16 cellular contexts compared by ENCODE assay signal in the genomic region with DNA sequence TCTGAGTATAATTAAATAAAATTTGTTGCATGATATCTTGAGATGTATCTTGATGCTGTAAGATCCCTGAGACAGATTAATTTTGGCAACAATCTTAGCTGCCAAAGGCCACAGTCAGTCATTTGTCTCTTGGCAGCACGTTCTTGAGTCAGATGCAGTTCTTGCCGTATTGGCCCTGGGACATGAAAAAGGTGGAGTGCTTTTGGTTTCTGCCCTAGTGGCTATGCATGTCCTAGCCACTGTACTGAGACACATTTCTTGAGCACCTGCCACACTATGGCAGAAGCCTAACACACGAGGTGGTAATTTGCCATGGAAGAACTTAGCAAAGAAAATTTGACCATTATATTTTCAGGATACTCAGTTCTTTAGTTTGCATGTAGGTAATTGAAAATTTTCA. TPM values are rescaled to one million over a fixed set of nuclear protein-coding genes. Genes with fewer than 3 reads are reported as not detected.
DNase-seq lines count a peak whose midpoint lies in the region; ATAC-seq and TF ChIP-seq lines count a peak whose summit lies in the region.
"Had no signal": no experiment of that assay in that cellular context is flagged by ENCODE, and none has a peak within 500 bp of the region (broad histone marks: within the 10 kb centered on the region; RNA-seq: fewer than 3 reads in every experiment).

No MANE protein-coding gene starts in this region.

- ATAC-seq in activated T-cell treated with anti-CD3 and anti-CD28 coated beads, Interleukin-2, amount 50 U/mL, for 72 hours (replicated peaks in 1 of 2): no peak
- no peak for ATAC-seq in T-cell (replicated peaks in 1 of 4)
- ATAC-seq: lower lobe of right lung; natural killer cell treated with Interleukin-12 subunit alpha and Interleukin-12 subunit beta and Interleukin-15 and Interleukin-18, amount 100 ng/mL, for 72 hours had no signal

- CTCF ChIA-PET in T-cell (lab: Charles Lee): no interaction called here

- H3K9me3 Mint-ChIP-seq in progenitor cell of endocrine pancreas (ENCODE audit: low read depth) (no peaks in the 10 kb centered on the region), T-cell (no peaks in the 10 kb centered on the region)
- no peaks in the 10 kb centered on the region for H3K9me3 Mint-ChIP-seq in activated T-cell treated with anti-CD3 and anti-CD28 coated beads, Interleukin-2, amount 50 U/mL, for 72 hours
- H3K9me3 Mint-ChIP-seq: activated CD4-positive, alpha-beta memory T cell treated with anti-CD3 and anti-CD28 coated beads, Interleukin-2, amount 10 ng/mL, durations not matched to agents 7 days and 5 days; natural killer cell treated with Interleukin-12 subunit alpha and Interleukin-12 subunit beta and Interleukin-15 and Interleukin-18, amount 100 ng/mL, for 72 hours had no signal

- peaks cover under 1% of the 10 kb centered on the region for H3K4me1 Mint-ChIP-seq in progenitor cell of endocrine pancreas (ENCODE audit: low read depth)
- H3K4me1 Mint-ChIP-seq in activated T-cell treated with anti-CD3 and anti-CD28 coated beads, Interleukin-2, amount 50 U/mL, for 72 hours (ENCODE audit: low read depth): peaks cover 8% of the 10 kb centered on the region
- H3K4me1 Mint-ChIP-seq in T-cell: peaks cover 0 to 6% (median 0%) of the 10 kb centered on the region in 3 donors

- peaks cover 18% of the 10 kb centered on the region for H3K36me3 Mint-ChIP-seq in progenitor cell of endocrine pancreas (ENCODE audit: insufficient read depth)
- peaks cover 5 to 36% of the 10 kb centered on the region in 2 donors for H3K36me3 Mint-ChIP-seq in activated T-cell treated with anti-CD3 and anti-CD28 coated beads, Interleukin-2, amount 50 U/mL, for 72 hours (ENCODE audit: insufficient read depth in 2 of 2)
- peaks cover 73% of the 10 kb centered on the region for H3K36me3 Mint-ChIP-seq in T-cell

- peak; percentile 30 for TF ChIP-seq CTCF in progenitor cell of endocrine pancreas (IDR thresholded peaks at IDR 0.05; ENCODE audit: unreplicated experiment)

- no peak overlapping the region for H3K27ac Mint-ChIP-seq in progenitor cell of endocrine pancreas
- no peak overlapping the region for H3K27ac Mint-ChIP-seq in activated T-cell treated with anti-CD3 and anti-CD28 coated beads, Interleukin-2, amount 50 U/mL, for 72 hours
- no peak overlapping the region for H3K27ac Mint-ChIP-seq in T-cell
- H3K27ac Mint-ChIP-seq: activated CD4-positive, alpha-beta memory T cell treated with anti-CD3 and anti-CD28 coated beads, Interleukin-2, amount 10 ng/mL, durations not matched to agents 7 days and 5 days; natural killer cell treated with Interleukin-12 subunit alpha and Interleukin-12 subunit beta and Interleukin-15 and Interleukin-18, amount 100 ng/mL, for 72 hours had no signal

- H3K27me3 Mint-ChIP-seq in progenitor cell of endocrine pancreas (no peaks in the 10 kb centered on the region), T-cell (no peaks in the 10 kb centered on the region)
- H3K27me3 Mint-ChIP-seq in activated T-cell treated with anti-CD3 and anti-CD28 coated beads, Interleukin-2, amount 50 U/mL, for 72 hours (ENCODE audit: low read depth): no peaks in the 10 kb centered on the region
- H3K27me3 Mint-ChIP-seq: activated CD4-positive, alpha-beta memory T cell treated with anti-CD3 and anti-CD28 coated beads, Interleukin-2, amount 10 ng/mL, durations not matched to agents 7 days and 5 days; natural killer cell treated with Interleukin-12 subunit alpha and Interleukin-12 subunit beta and Interleukin-15 and Interleukin-18, amount 100 ng/mL, for 72 hours had no signal

- POLR2A ChIA-PET in T-cell (lab: Charles Lee): no interaction called here

- no peak overlapping the region for H3K4me3 Mint-ChIP-seq in progenitor cell of endocrine pancreas (ENCODE audit: low read depth)
- H3K4me3 Mint-ChIP-seq in activated T-cell treated with anti-CD3 and anti-CD28 coated beads, Interleukin-2, amount 50 U/mL, for 72 hours: no peak overlapping the region
- no peak overlapping the region for H3K4me3 Mint-ChIP-seq in T-cell
- H3K4me3 Mint-ChIP-seq: activated CD4-positive, alpha-beta memory T cell treated with anti-CD3 and anti-CD28 coated beads, Interleukin-2, amount 10 ng/mL, durations not matched to agents 7 days and 5 days; natural killer cell treated with Interleukin-12 subunit alpha and Interleukin-12 subunit beta and Interleukin-15 and Interleukin-18, amount 100 ng/mL, for 72 hours had no signal

- DNase-seq in G401 (ENCODE audit: low spot score): peak; percentile 93
- DNase-seq in NAMALWA (ENCODE audit: low spot score): peak; percentile 35
- peak; percentile 91 for DNase-seq in cerebellar cortex (ENCODE audit: low spot score)
- no peak for DNase-seq in progenitor cell of endocrine pancreas (ENCODE audit: low spot score, unreplicated experiment)
- no peak for DNase-seq in NCI-H2107 (lab: John Stamatoyannopoulos, UW)
- no peak for DNase-seq in central memory CD4-positive, alpha-beta T cell
- no peak for DNase-seq in activated T-cell treated with anti-CD3 and anti-CD28 coated beads, Interleukin-2, amount 50 U/mL, for 72 hours
- DNase-seq in T-cell: no peak
- DNase-seq: activated CD4-positive, alpha-beta memory T cell treated with anti-CD3 and anti-CD28 coated beads, Interleukin-2, amount 10 ng/mL, durations not matched to agents 7 days and 5 days; AML-193; HCEC 1CT; lower lobe of right lung; NCI-H2081; NCI-H526 treated with DMSO at 0.1 percent for 48 hours; PC-9 had no signal

- in situ Hi-C loops in G401 (cut with HindIII; ENCODE audit: low sequenced_read_pairs): no loop called here

RNA-seq across cellular contexts. Expression of a gene that starts 45.0 kb away (rescaled TPM):
- total RNA-seq in G401 (2014; rRNA removed; shearing (Covaris generic)): 6.3 and 8.1 TPM in 2 replicates
- 36.5 and 37.1 TPM in 2 replicates for total RNA-seq in progenitor cell of endocrine pancreas
- total RNA-seq in activated T-cell treated with anti-CD3 and anti-CD28 coated beads, Interleukin-2, amount 50 U/mL, for 72 hours: 10 to 100 TPM; 23.3 to 27.6 TPM
- 10 to 100 TPM; 24.6 to 38.5 (median 34.6) TPM for total RNA-seq in T-cell

Comparison
In these comparisons a context has a peak if more than half of its experiments do, and no peak if none do; other contexts are left out.
1. DNase-seq: peak in G401 (single experiment), NAMALWA (single experiment) and cerebellar cortex (single experiment); none in progenitor cell of endocrine pancreas (single experiment), NCI-H2107 (single experiment), central memory CD4-positive, alpha-beta T cell (single experiment), activated T-cell treated with anti-CD3 and anti-CD28 coated beads, Interleukin-2, amount 50 U/mL, for 72 hours (0 of 2) and T-cell (0 of 34).